In genomic region chr13:110135977-110136597, GRCh38 we compare ENCODE assay signal across 22 cellular contexts.
A peak's percentile ranks its signal among the peaks of the same experiment; 100 is the strongest.
DNase-seq lines count a peak whose midpoint lies in the region; ATAC-seq, FAIRE-seq and TF ChIP-seq lines count a peak whose summit lies in the region.
"Had no signal": no experiment of that assay in that cellular context is flagged by ENCODE, and none has a peak within 500 bp of the region (broad histone marks: within the 10 kb centered on the region; RNA-seq: fewer than 3 reads in every experiment).

No MANE protein-coding gene starts in this region.

- no peak overlapping the region for H3K4me3 ChIP-seq in right cardiac atrium (ENCODE audit: low read length)
- H3K4me3 ChIP-seq in NT2/D1 (ENCODE audit: insufficient read length, low read depth) = no peak overlapping the region
- H3K4me3 ChIP-seq in spleen = no peak overlapping the region
- H3K4me3 ChIP-seq: MG63 had no signal

- no peak for TF ChIP-seq CTCF in spleen (IDR thresholded peaks at IDR 0.05 in 8 of 11, conservative IDR thresholded peaks at IDR 0.05 in 3 of 11)

- whole genome bisulfite sequencing in right cardiac atrium = 79% methylated on average over 5 of the region's 5 CpGs
- WGBS in spleen, 5 donors = 75 to 92% (median 82%) methylated on average over 5 of the region's 5 CpGs

- peak overlapping the region; percentile 37 for H3K9ac ChIP-seq in NT2/D1 (ENCODE audit: insufficient read length, low read depth)
- H3K9ac ChIP-seq: SK-N-SH had no signal

- no peak for DNase-seq in right cardiac atrium
- DNase-seq in cardiac septum (ENCODE audit: low spot score) = no peak
- DNase-seq in NT2/D1 (ENCODE audit: low read depth, low spot score) = no peak
- no peak for DNase-seq in NCI-H748 (lab: John Stamatoyannopoulos, UW; ENCODE audit: unreplicated experiment)
- no peak for DNase-seq in NCI-H2107 (lab: John Stamatoyannopoulos, UW)
- DNase-seq in spleen = no peak
- no peak for DNase-seq in urothelium cell line (ENCODE audit: low spot score)
- DNase-seq: activated CD4-positive, alpha-beta T cell treated with anti-CD3 and anti-CD28 coated beads for 4 hours; activated gamma-delta T cell treated with Interleukin-2 at 50 U/mL for 16 hours; activated T-cell treated with anti-CD3 and anti-CD28 coated beads, Interleukin-2, amount 50 U/mL, for 24 hours; Caco-2; DMS79; effector CD8-positive, alpha-beta T cell; erythroblast; KG1; MG63; NCI-H2029; NCI-H446; SK-N-SH; stimulated activated naive CD4-positive, alpha-beta T cell treated with Interleukin-2 at 50 U/mL for 16 hours had no signal

- H3K9me3 ChIP-seq in right cardiac atrium (ENCODE audit: control insufficient read depth, low read length) = no peaks in the 10 kb centered on the region
- H3K9me3 ChIP-seq in NT2/D1 (ENCODE audit: insufficient read depth, low read length) = no peaks in the 10 kb centered on the region
- H3K9me3 ChIP-seq in spleen = no peaks in the 10 kb centered on the region
- H3K9me3 ChIP-seq: Caco-2, MG63, SK-N-SH had no signal

- TF ChIP-seq POLR2A in spleen (IDR thresholded peaks at IDR 0.05) = no peak

- no peak for FAIRE-seq in urothelium cell line (lab: Jason Lieb, UNC)
- FAIRE-seq: GM19239 had no signal

- H3K4me1 ChIP-seq in right cardiac atrium (ENCODE audit: control insufficient read depth, insufficient read depth, low read length) (peaks cover 2% of the 10 kb centered on the region), NT2/D1 (ENCODE audit: insufficient read depth, insufficient read length) (peaks cover 14% of the 10 kb centered on the region), spleen (peaks cover 4 to 29% (median 16%) of the 10 kb centered on the region in 6 donors)

- H3K27me3 ChIP-seq in right cardiac atrium (ENCODE audit: control insufficient read depth, insufficient read depth) = no peaks in the 10 kb centered on the region
- H3K27me3 ChIP-seq in NT2/D1 (ENCODE audit: insufficient read depth, insufficient read length) = peaks cover 2% of the 10 kb centered on the region
- H3K27me3 ChIP-seq in layer of hippocampus (ENCODE audit: control insufficient read depth, insufficient read depth, low read length) = no peaks in the 10 kb centered on the region
- peaks cover 0 to 24% (median 0%) of the 10 kb centered on the region in 7 donors for H3K27me3 ChIP-seq in spleen (replicated peaks in 1 of 7)
- H3K27me3 ChIP-seq: MG63 had no signal

- peak overlapping the region; percentile 58 for H3K27ac ChIP-seq in right cardiac atrium (ENCODE audit: low read length)
- H3K27ac ChIP-seq in layer of hippocampus (ENCODE audit: low read depth, low read length) = peak overlapping the region; percentile 52
- no peak overlapping the region for H3K27ac ChIP-seq in spleen

- H3K36me3 ChIP-seq in NT2/D1 (ENCODE audit: insufficient read depth, insufficient read length, low read length) = no peaks in the 10 kb centered on the region
- H3K36me3 ChIP-seq in spleen = no peaks in the 10 kb centered on the region
- H3K36me3 ChIP-seq: MG63 had no signal

- no peak for ATAC-seq in right cardiac atrium

- intact Hi-C loops in right cardiac atrium (cut with DNase I) (no loop called here), cardiac septum (cut with DNase I) (loop anchor here (5.0 to 10.0 kb wide), 3 partner anchors 349 to 1174 kb away; partner anchors contain the start of gene IRS2), spleen (cut with DNase I; ENCODE audit: low total_unique reads) (no loop called here)

Comparison
In these comparisons a context has a peak if more than half of its experiments do, and no peak if none do; other contexts are left out.
1. H3K27ac ChIP-seq: peak in right cardiac atrium (single experiment) and layer of hippocampus (single experiment); none in spleen (0 of 8).